In genomic region chr6:31083742-31084354, GRCh38 we compare ENCODE assay signal across 8 cellular contexts. TPM values are rescaled to one million over a fixed set of nuclear protein-coding genes. Genes with fewer than 3 reads are reported as not detected.
DNase-seq lines count a peak whose midpoint lies in the region; ATAC-seq and TF ChIP-seq lines count a peak whose summit lies in the region.

No MANE protein-coding gene starts in this region.

- H3K27ac ChIP-seq in BLaER1 treated with 17β-estradiol and CSF1 and Interleukin-3, amounts not matched to agents 10 nM and 100 nM, result peak overlapping the region in 4 of 11 experiments; percentile 27 to 58 (median 56); a peak in 8 of 22 replicates
- peak overlapping the region in 2 of 59 donors; percentile 3 to 52 for H3K27ac ChIP-seq in dorsolateral prefrontal cortex

- H3K27ac Mint-ChIP-seq in naive B cell, result peak overlapping the region in 1 of 6 donors; percentile 7

- peak overlapping the region in 3 of 11 experiments; percentile 34 to 44 (median 37); a peak in 4 of 22 replicates for H3K9ac ChIP-seq in BLaER1 treated with 17β-estradiol and CSF1 and Interleukin-3, amounts not matched to agents 10 nM and 100 nM

- peak overlapping the region in 9 of 11 experiments; percentile 34 to 74 (median 53); a peak in 19 of 22 replicates for H3K4me2 ChIP-seq in BLaER1 treated with 17β-estradiol and CSF1 and Interleukin-3, amounts not matched to agents 10 nM and 100 nM

- peaks cover 10 to 40% (median 30%) of the 10 kb centered on the region in 10 experiments for H3K4me1 ChIP-seq in BLaER1 treated with 17β-estradiol and CSF1 and Interleukin-3, amounts not matched to agents 10 nM and 100 nM

- peaks cover 8 to 11% (median 10%) of the 10 kb centered on the region in 3 donors for H3K27me3 Mint-ChIP-seq in naive B cell

- H3K36me3 ChIP-seq in BLaER1 treated with 17β-estradiol and CSF1 and Interleukin-3, amounts not matched to agents 10 nM and 100 nM, result no peaks in the 10 kb centered on the region

- no peak overlapping the region for H3K4me3 Mint-ChIP-seq in naive B cell

- no peaks in the 10 kb centered on the region for H3K36me3 Mint-ChIP-seq in naive B cell

- no peak overlapping the region for H3K4me3 ChIP-seq in BLaER1 treated with 17β-estradiol and CSF1 and Interleukin-3, amounts not matched to agents 10 nM and 100 nM
- no peak overlapping the region for H3K4me3 ChIP-seq in dorsolateral prefrontal cortex

- intact Hi-C loops in dorsolateral prefrontal cortex (cut with DNase I), result no loop called here

- peaks cover 9 to 17% (median 11%) of the 10 kb centered on the region in 3 donors for H3K4me1 Mint-ChIP-seq in naive B cell

- CTCF ChIA-PET in HEK293T (lab: Yijun Ruan, JAX), result interaction anchor here (0.7 to 1.3 kb wide), 5 partner anchors 19 to 170 kb away, joined by 3 read pairs; partner anchors contain the start of gene VARS2

- no peaks in the 10 kb centered on the region for H3K9me3 Mint-ChIP-seq in naive B cell

- peak; percentile 55 for DNase-seq in HEK293T (ENCODE audit: extremely low spot score)
- peak in 3 of 5 experiments; percentile 11 to 50 (median 30) for DNase-seq in T-helper 2 cell
- no peak for DNase-seq in dorsolateral prefrontal cortex
- no peak for DNase-seq in naive B cell
- no peak for DNase-seq in COR-L47 (lab: John Stamatoyannopoulos, UW)
- no peak for DNase-seq in NCI-H146 (lab: John Stamatoyannopoulos, UW)

- H4K20me1 ChIP-seq in BLaER1 treated with 17β-estradiol and CSF1 and Interleukin-3, amounts not matched to agents 10 nM and 100 nM, result no peaks in the 10 kb centered on the region

- H3K27me3 ChIP-seq in BLaER1 treated with 17β-estradiol and CSF1 and Interleukin-3, amounts not matched to agents 10 nM and 100 nM, result no peaks in the 10 kb centered on the region
- H3K27me3 ChIP-seq in dorsolateral prefrontal cortex, result no peaks in the 10 kb centered on the region

- TF ChIP-seq CTCF in dorsolateral prefrontal cortex (IDR thresholded peaks at IDR 0.05 in 54 of 56, conservative IDR thresholded peaks at IDR 0.05 in 2 of 56; ENCODE audit: low read depth in 1 of 56, partially characterized antibody in 56 of 56), result peak in 50 of 56 donors; percentile 10 to 54 (median 34)

- ATAC-seq in naive B cell (ENCODE audit: low read depth in 2 of 2), result peak; percentile 15 to 22
- ATAC-seq in GM18870 (IDR thresholded peaks at IDR 0.05; ENCODE audit: unreplicated experiment), result no peak

- POLR2A ChIA-PET in HEK293T (lab: Yijun Ruan, JAX), result interaction anchor here (0.8 to 1.1 kb wide), 2 partner anchors 11 to 170 kb away, joined by 3 to 7 read pairs; partner anchors contain the start of gene VARS2

- H3K9me3 ChIP-seq in BLaER1 treated with 17β-estradiol and CSF1 and Interleukin-3, amounts not matched to agents 10 nM and 100 nM (replicated peaks in 1 of 11), result no peaks in the 10 kb centered on the region

TF ChIP-seq in HEK293T, 16 proteins besides CTCF, POLR2A, EP300 and RAD21:
- TF ChIP-seq, protein P1, sequence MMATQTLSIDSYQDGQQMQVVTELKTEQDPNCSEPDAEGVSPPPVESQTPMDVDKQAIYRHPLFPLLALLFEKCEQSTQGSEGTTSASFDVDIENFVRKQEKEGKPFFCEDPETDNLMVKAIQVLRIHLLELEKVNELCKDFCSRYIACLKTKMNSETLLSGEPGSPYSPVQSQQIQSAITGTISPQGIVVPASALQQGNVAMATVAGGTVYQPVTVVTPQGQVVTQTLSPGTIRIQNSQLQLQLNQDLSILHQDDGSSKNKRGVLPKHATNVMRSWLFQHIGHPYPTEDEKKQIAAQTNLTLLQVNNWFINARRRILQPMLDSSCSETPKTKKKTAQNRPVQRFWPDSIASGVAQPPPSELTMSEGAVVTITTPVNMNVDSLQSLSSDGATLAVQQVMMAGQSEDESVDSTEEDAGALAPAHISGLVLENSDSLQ (IDR thresholded peaks at IDR 0.05), result no peak
- no peak for TF ChIP-seq TARDBP (IDR thresholded peaks at IDR 0.05)

RNA-seq across cellular contexts. Expression of gene C6orf15, which starts 28.5 kb away (rescaled TPM):
- not detected for total RNA-seq in dorsolateral prefrontal cortex
- not detected for polyA plus RNA-seq in naive B cell (ENCODE audit: low read depth in 6 of 6)

RNA-seq across cellular contexts. Expression of gene PSORS1C1, which starts 30.8 kb away (rescaled TPM):
- total RNA-seq in dorsolateral prefrontal cortex, result 10 to 100 TPM in 1 of 120 experiments, 1 to 10 TPM in 86, under 1 TPM in 30, not detected in 3; 0.11 to 11.6 (median 1.9) TPM
- not detected for polyA plus RNA-seq in naive B cell (ENCODE audit: low read depth in 6 of 6)

RNA-seq across cellular contexts. Expression of gene CDSN, which starts 36.4 kb away (rescaled TPM):
- total RNA-seq in dorsolateral prefrontal cortex, result not detected
- not detected for polyA plus RNA-seq in naive B cell (ENCODE audit: low read depth in 6 of 6)

RNA-seq across cellular contexts. Expression of gene PSORS1C2, which starts 55.0 kb away (rescaled TPM):
- not detected for total RNA-seq in dorsolateral prefrontal cortex
- polyA plus RNA-seq in naive B cell (ENCODE audit: low read depth in 6 of 6), result not detected

Comparison
In these comparisons a context has a peak if more than half of its experiments do, and no peak if none do; other contexts are left out.
1. DNase-seq: peak in HEK293T (single experiment) and T-helper 2 cell (3 of 5); none in dorsolateral prefrontal cortex (0 of 10), naive B cell (single experiment), COR-L47 (single experiment) and NCI-H146 (single experiment).